ENCODE assay signal across 8 cellular contexts in genomic region chr13:26929971-26930730, GRCh38.
A peak's percentile ranks its signal among the peaks of the same experiment; 100 is the strongest.
DNase-seq lines count a peak whose midpoint lies in the region; ATAC-seq, FAIRE-seq and TF ChIP-seq lines count a peak whose summit lies in the region.

No MANE protein-coding gene starts in this region.

- ATAC-seq in GM21529 (IDR thresholded peaks at IDR 0.05; ENCODE audit: unreplicated experiment) = peak; percentile 63
- ATAC-seq in gastrocnemius medialis = no peak
- no peak for ATAC-seq in GM18520 (IDR thresholded peaks at IDR 0.05; ENCODE audit: unreplicated experiment)

- H3K4me2 ChIP-seq in astrocyte (ENCODE audit: low read length) = peak overlapping the region; percentile 61

- no peak for TF ChIP-seq POLR2A in gastrocnemius medialis (IDR thresholded peaks at IDR 0.05)

- intact Hi-C loops in gastrocnemius medialis (cut with DNase I; ENCODE audit: low total_unique reads) = no loop called here

- peak; percentile 47 for FAIRE-seq in astrocyte (lab: Jason Lieb, UNC)

- DNase-seq in AML-193 (lab: John Stamatoyannopoulos, UW) (peak; percentile 55 to 58), NCI-H2029 (lab: John Stamatoyannopoulos, UW) (peak; percentile 41), T-helper 22 cell (ENCODE audit: low read depth) (peak; percentile 34), astrocyte (ENCODE audit: low read depth) (peak; percentile 41), hypothalamus (lab: John Stamatoyannopoulos, UW) (peak in 48 of 51 donors; percentile 5 to 85 (median 50)), gastrocnemius medialis (peak in 1 of 2 donors; percentile 15)

- no peaks in the 10 kb centered on the region for H3K4me1 Mint-ChIP-seq in astrocyte (ENCODE audit: low read depth, unreplicated experiment)

- peaks cover 13% of the 10 kb centered on the region for H3K27me3 ChIP-seq in astrocyte (ENCODE audit: insufficient read depth, low read length)
- H3K27me3 ChIP-seq in gastrocnemius medialis = no peaks in the 10 kb centered on the region

- in situ Hi-C loops in gastrocnemius medialis (cut with MboI; ENCODE audit: low sequenced_read_pairs in 4 of 4) = loop anchor here (25.0 kb wide), 3 partner anchors 218 to 768 kb away; no protein-coding TSS in a partner anchor

- peaks cover 4% of the 10 kb centered on the region for H3K9me3 Mint-ChIP-seq in astrocyte (ENCODE audit: unreplicated experiment)

- peak overlapping the region; percentile 30 for H3K4me3 Mint-ChIP-seq in astrocyte (ENCODE audit: unreplicated experiment)

- H3K27ac ChIP-seq in astrocyte (ENCODE audit: low read depth, low read length) (no peak overlapping the region), gastrocnemius medialis (no peak overlapping the region)

- H2AFZ ChIP-seq in astrocyte (ENCODE audit: low read depth, low read length) = peak overlapping the region; percentile 76

- H4K20me1 ChIP-seq in astrocyte (ENCODE audit: insufficient read depth, low read length) = no peaks in the 10 kb centered on the region

- H3K4me1 ChIP-seq in astrocyte (ENCODE audit: insufficient read depth, low read length) (peaks cover 2% of the 10 kb centered on the region), gastrocnemius medialis (no peaks in the 10 kb centered on the region)

- H3K27ac Mint-ChIP-seq in astrocyte (ENCODE audit: unreplicated experiment) = no peak overlapping the region

- TF ChIP-seq CTCF in astrocyte (IDR thresholded peaks at IDR 0.05; ENCODE audit: insufficient read depth, low read depth, low read length) (peak; percentile 95), gastrocnemius medialis (IDR thresholded peaks at IDR 0.05 in 4 of 5, conservative IDR thresholded peaks at IDR 0.05 in 1 of 5) (peak; percentile 60 to 91 (median 73))

- H3K9me3 ChIP-seq in astrocyte (ENCODE audit: insufficient read depth, low read depth, low read length) (no peaks in the 10 kb centered on the region), gastrocnemius medialis (no peaks in the 10 kb centered on the region)

- H3K79me2 ChIP-seq in astrocyte (ENCODE audit: insufficient read depth, low read length) = no peaks in the 10 kb centered on the region

- H3K9ac ChIP-seq in astrocyte (ENCODE audit: low read length) = no peak overlapping the region

- peaks cover 44% of the 10 kb centered on the region for H3K27me3 Mint-ChIP-seq in astrocyte (ENCODE audit: low read depth, unreplicated experiment)

- no peaks in the 10 kb centered on the region for H3K36me3 Mint-ChIP-seq in astrocyte (ENCODE audit: low read depth, unreplicated experiment)

- H3K4me3 ChIP-seq in astrocyte (ENCODE audit: insufficient read depth, low read depth, low read length) (no peak overlapping the region), gastrocnemius medialis (no peak overlapping the region)

- H3K36me3 ChIP-seq in astrocyte (ENCODE audit: insufficient read depth, low read length) (no peaks in the 10 kb centered on the region), gastrocnemius medialis (no peaks in the 10 kb centered on the region)
